Comparison of ENCODE assay signal across 19 cellular contexts in genomic region chr1:5944069-5944847, GRCh38. TPM values are rescaled to one million over a fixed set of nuclear protein-coding genes. Genes with fewer than 3 reads are reported as not detected.
DNase-seq lines count a peak whose midpoint lies in the region; ATAC-seq and TF ChIP-seq lines count a peak whose summit lies in the region.
"Had no signal": no experiment of that assay in that cellular context is flagged by ENCODE, and none has a peak within 500 bp of the region (broad histone marks: within the 10 kb centered on the region; RNA-seq: fewer than 3 reads in every experiment).

No MANE protein-coding gene starts in this region.

- H3K27me3 Mint-ChIP-seq in activated CD4-positive, alpha-beta memory T cell treated with anti-CD3 and anti-CD28 coated beads, Interleukin-2, amount 10 ng/mL, durations not matched to agents 7 days and 5 days = no peaks in the 10 kb centered on the region
- H3K27me3 Mint-ChIP-seq in activated CD4-positive, alpha-beta memory T cell treated with anti-CD3 and anti-CD28 coated beads for 36 hours = no peaks in the 10 kb centered on the region
- H3K27me3 Mint-ChIP-seq in chondrocyte (ENCODE audit: low read depth) (no peaks in the 10 kb centered on the region), nephron progenitor cell (ENCODE audit: low read depth, poor library complexity) (peaks cover 4% of the 10 kb centered on the region), glutamatergic neuron (ENCODE audit: unreplicated experiment) (peaks cover 5% of the 10 kb centered on the region)
- H3K27me3 Mint-ChIP-seq in stimulated activated naive B cell treated with anti-CD40 and anti-IgM and Interleukin-4, amounts not matched to agents 10 μg/mL and 1 μg/mL and 100 μg/mL, for 72 hours = peaks cover 0 to 3% of the 10 kb centered on the region in 2 donors
- H3K27me3 Mint-ChIP-seq: CD8-positive, alpha-beta memory T cell had no signal

- intact Hi-C loops in activated CD4-positive, alpha-beta memory T cell treated with anti-CD3 and anti-CD28 coated beads for 36 hours (cut with micrococcal nuclease) = no loop called here

- CTCF ChIA-PET in activated CD4-positive, alpha-beta memory T cell treated with anti-CD3 and anti-CD28 coated beads, Interleukin-2, amount 10 ng/mL, durations not matched to agents 7 days and 5 days (lab: Charles Lee) = no interaction called here
- CTCF ChIA-PET in activated CD4-positive, alpha-beta memory T cell treated with anti-CD3 and anti-CD28 coated beads for 36 hours (lab: Charles Lee) = no interaction called here

- no peak for ATAC-seq in stimulated activated naive B cell treated with anti-CD40 and anti-IgM and Interleukin-4, amounts not matched to agents 10 μg/mL and 1 μg/mL and 100 μg/mL, for 72 hours (replicated peaks)

- peaks cover 1% of the 10 kb centered on the region for H3K4me1 Mint-ChIP-seq in activated CD4-positive, alpha-beta memory T cell treated with anti-CD3 and anti-CD28 coated beads, Interleukin-2, amount 10 ng/mL, durations not matched to agents 7 days and 5 days
- H3K4me1 Mint-ChIP-seq in activated CD4-positive, alpha-beta memory T cell treated with anti-CD3 and anti-CD28 coated beads for 36 hours (ENCODE audit: low read depth) = no peaks in the 10 kb centered on the region
- H3K4me1 Mint-ChIP-seq in chondrocyte (ENCODE audit: low read depth) (peaks cover 5% of the 10 kb centered on the region), nephron progenitor cell (peaks cover 28% of the 10 kb centered on the region), glutamatergic neuron (ENCODE audit: low read depth, unreplicated experiment) (peaks cover 2% of the 10 kb centered on the region)
- peaks cover 0 to under 1% of the 10 kb centered on the region in 2 donors for H3K4me1 Mint-ChIP-seq in stimulated activated naive B cell treated with anti-CD40 and anti-IgM and Interleukin-4, amounts not matched to agents 10 μg/mL and 1 μg/mL and 100 μg/mL, for 72 hours
- H3K4me1 Mint-ChIP-seq: CD8-positive, alpha-beta memory T cell had no signal

- TF ChIP-seq CTCF in chondrocyte (IDR thresholded peaks at IDR 0.05) (no peak), nephron progenitor cell (IDR thresholded peaks at IDR 0.05) (no peak), glutamatergic neuron (IDR thresholded peaks at IDR 0.05; ENCODE audit: partially characterized antibody, unreplicated experiment) (no peak)

- H3K4me3 Mint-ChIP-seq in activated CD4-positive, alpha-beta memory T cell treated with anti-CD3 and anti-CD28 coated beads, Interleukin-2, amount 10 ng/mL, durations not matched to agents 7 days and 5 days = no peak overlapping the region
- H3K4me3 Mint-ChIP-seq in activated CD4-positive, alpha-beta memory T cell treated with anti-CD3 and anti-CD28 coated beads for 36 hours = no peak overlapping the region
- H3K4me3 Mint-ChIP-seq in chondrocyte (ENCODE audit: unreplicated experiment) (no peak overlapping the region), nephron progenitor cell (no peak overlapping the region), glutamatergic neuron (ENCODE audit: unreplicated experiment) (no peak overlapping the region)
- H3K4me3 Mint-ChIP-seq in stimulated activated naive B cell treated with anti-CD40 and anti-IgM and Interleukin-4, amounts not matched to agents 10 μg/mL and 1 μg/mL and 100 μg/mL, for 72 hours = no peak overlapping the region
- H3K4me3 Mint-ChIP-seq: CD8-positive, alpha-beta memory T cell had no signal

- DNase-seq in activated CD4-positive, alpha-beta memory T cell treated with anti-CD3 and anti-CD28 coated beads, Interleukin-2, amount 10 ng/mL, durations not matched to agents 7 days and 5 days = peak; percentile 14
- no peak for DNase-seq in activated CD4-positive, alpha-beta memory T cell treated with anti-CD3 and anti-CD28 coated beads for 36 hours
- peak; percentile 43 for DNase-seq in chondrocyte (ENCODE audit: low spot score)
- no peak for DNase-seq in nephron progenitor cell
- DNase-seq in ureter (ENCODE audit: low spot score) = peak; percentile 31
- no peak for DNase-seq in glutamatergic neuron
- DNase-seq in stimulated activated naive B cell treated with anti-CD40 and anti-IgM and Interleukin-4, amounts not matched to agents 10 μg/mL and 1 μg/mL and 100 μg/mL, for 72 hours = no peak
- DNase-seq: 8988T; AML-193; Calu3; CD8-positive, alpha-beta memory T cell; GM23248; Kasumi-1; NCI-H1417; NCI-H1694 treated with DMSO at 0.1 percent for 48 hours; NCI-H2081 treated with DMSO at 0.1 percent for 48 hours; NCI-H2171 treated with DMSO at 0.1 percent for 48 hours; NCI-H524 treated with DMSO at 0.1 percent for 48 hours; NCI-H82 had no signal

- H3K36me3 Mint-ChIP-seq in activated CD4-positive, alpha-beta memory T cell treated with anti-CD3 and anti-CD28 coated beads, Interleukin-2, amount 10 ng/mL, durations not matched to agents 7 days and 5 days (ENCODE audit: low read depth) = peaks cover 20% of the 10 kb centered on the region
- H3K36me3 Mint-ChIP-seq in activated CD4-positive, alpha-beta memory T cell treated with anti-CD3 and anti-CD28 coated beads for 36 hours = peaks cover 13% of the 10 kb centered on the region
- H3K36me3 Mint-ChIP-seq in chondrocyte (ENCODE audit: low read depth) (peaks cover 16% of the 10 kb centered on the region), nephron progenitor cell (ENCODE audit: low read depth) (peaks cover 79% of the 10 kb centered on the region), glutamatergic neuron (ENCODE audit: unreplicated experiment) (peaks cover 16% of the 10 kb centered on the region)
- peaks cover 28 to 57% of the 10 kb centered on the region in 2 donors for H3K36me3 Mint-ChIP-seq in stimulated activated naive B cell treated with anti-CD40 and anti-IgM and Interleukin-4, amounts not matched to agents 10 μg/mL and 1 μg/mL and 100 μg/mL, for 72 hours

- no peak overlapping the region for H3K27ac Mint-ChIP-seq in activated CD4-positive, alpha-beta memory T cell treated with anti-CD3 and anti-CD28 coated beads, Interleukin-2, amount 10 ng/mL, durations not matched to agents 7 days and 5 days
- H3K27ac Mint-ChIP-seq in activated CD4-positive, alpha-beta memory T cell treated with anti-CD3 and anti-CD28 coated beads for 36 hours = no peak overlapping the region
- H3K27ac Mint-ChIP-seq in chondrocyte (ENCODE audit: unreplicated experiment) (no peak overlapping the region), nephron progenitor cell (peak overlapping the region; percentile 83), glutamatergic neuron (ENCODE audit: unreplicated experiment) (no peak overlapping the region)
- no peak overlapping the region for H3K27ac Mint-ChIP-seq in stimulated activated naive B cell treated with anti-CD40 and anti-IgM and Interleukin-4, amounts not matched to agents 10 μg/mL and 1 μg/mL and 100 μg/mL, for 72 hours

- no peaks in the 10 kb centered on the region for H3K9me3 Mint-ChIP-seq in activated CD4-positive, alpha-beta memory T cell treated with anti-CD3 and anti-CD28 coated beads, Interleukin-2, amount 10 ng/mL, durations not matched to agents 7 days and 5 days
- H3K9me3 Mint-ChIP-seq in activated CD4-positive, alpha-beta memory T cell treated with anti-CD3 and anti-CD28 coated beads for 36 hours = no peaks in the 10 kb centered on the region
- H3K9me3 Mint-ChIP-seq in chondrocyte (ENCODE audit: low read depth) = peaks cover 3% of the 10 kb centered on the region
- H3K9me3 Mint-ChIP-seq in nephron progenitor cell = peaks cover 21% of the 10 kb centered on the region
- peaks cover 2% of the 10 kb centered on the region for H3K9me3 Mint-ChIP-seq in glutamatergic neuron (ENCODE audit: unreplicated experiment)
- H3K9me3 Mint-ChIP-seq in stimulated activated naive B cell treated with anti-CD40 and anti-IgM and Interleukin-4, amounts not matched to agents 10 μg/mL and 1 μg/mL and 100 μg/mL, for 72 hours = no peaks in the 10 kb centered on the region
- H3K9me3 Mint-ChIP-seq: CD8-positive, alpha-beta memory T cell had no signal

- POLR2A ChIA-PET in activated CD4-positive, alpha-beta memory T cell treated with anti-CD3 and anti-CD28 coated beads, Interleukin-2, amount 10 ng/mL, durations not matched to agents 7 days and 5 days (lab: Charles Lee) = no interaction called here
- POLR2A ChIA-PET in activated CD4-positive, alpha-beta memory T cell treated with anti-CD3 and anti-CD28 coated beads for 36 hours (lab: Charles Lee) = no interaction called here

RNA-seq across cellular contexts. Expression of gene NPHP4, which starts 48.0 kb away (rescaled TPM):
- total RNA-seq in activated CD4-positive, alpha-beta memory T cell treated with anti-CD3 and anti-CD28 coated beads, Interleukin-2, amount 10 ng/mL, durations not matched to agents 7 days and 5 days = 10 to 100 TPM; 18.1 to 19.1 TPM
- 10 to 100 TPM; 14.0 to 14.6 TPM for total RNA-seq in activated CD4-positive, alpha-beta memory T cell treated with anti-CD3 and anti-CD28 coated beads for 36 hours
- total RNA-seq in chondrocyte = 7.6 to 11.9 TPM (median 8.7 TPM) in 3 replicates
- total RNA-seq in ureter = 15.3 TPM
- total RNA-seq in glutamatergic neuron (ENCODE audit: unreplicated experiment) = 28.4 TPM

Comparison
In these comparisons a context has a peak if more than half of its experiments do, and no peak if none do; other contexts are left out.
1. DNase-seq: peak in activated CD4-positive, alpha-beta memory T cell treated with anti-CD3 and anti-CD28 coated beads, Interleukin-2, amount 10 ng/mL, durations not matched to agents 7 days and 5 days (single experiment), chondrocyte (single experiment) and ureter (single experiment); none in activated CD4-positive, alpha-beta memory T cell treated with anti-CD3 and anti-CD28 coated beads for 36 hours (single experiment), nephron progenitor cell (single experiment), glutamatergic neuron (single experiment) and stimulated activated naive B cell treated with anti-CD40 and anti-IgM and Interleukin-4, amounts not matched to agents 10 μg/mL and 1 μg/mL and 100 μg/mL, for 72 hours (single experiment).